In the genomic region with DNA sequence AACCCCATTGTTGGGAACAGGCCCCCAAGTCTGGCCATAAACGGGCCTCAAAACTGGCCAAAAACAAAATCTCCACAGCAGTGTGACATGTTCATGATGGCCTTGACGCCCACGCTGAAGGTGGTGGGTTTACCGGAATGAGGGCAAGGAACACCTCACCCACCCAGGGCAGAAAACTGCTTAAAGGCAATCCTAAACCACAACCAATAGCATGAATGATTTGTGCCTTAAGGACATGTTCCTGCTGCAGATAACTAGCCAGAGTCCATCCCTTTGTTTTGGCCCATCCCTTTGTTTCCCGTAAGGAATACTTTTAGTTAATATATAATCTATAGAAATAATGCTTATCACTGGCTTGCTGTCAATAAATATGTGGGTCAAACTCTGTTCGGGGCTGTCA, we compare ENCODE assay signal across 13 cellular contexts. TPM values are rescaled to one million over a fixed set of nuclear protein-coding genes. Genes with fewer than 3 reads are reported as not detected.
DNase-seq lines count a peak whose midpoint lies in the region; ATAC-seq, FAIRE-seq and TF ChIP-seq lines count a peak whose summit lies in the region.
"Had no signal": no experiment of that assay in that cellular context is flagged by ENCODE, and none has a peak within 500 bp of the region (broad histone marks: within the 10 kb centered on the region; RNA-seq: fewer than 3 reads in every experiment).

No MANE protein-coding gene starts in this region.

- H3K27me3 ChIP-seq in right atrium auricular region (no peaks in the 10 kb centered on the region), dorsolateral prefrontal cortex (no peaks in the 10 kb centered on the region), pancreas (no peaks in the 10 kb centered on the region), testis (no peaks in the 10 kb centered on the region)

- peaks cover 0 to 22% of the 10 kb centered on the region in 2 donors for H3K4me1 ChIP-seq in right atrium auricular region
- H3K4me1 ChIP-seq in pancreas, result peaks cover 0 to 2% (median 0%) of the 10 kb centered on the region in 3 donors
- H3K4me1 ChIP-seq in testis, result peaks cover 26% of the 10 kb centered on the region

- intact Hi-C loops in cardiac septum (cut with DNase I), result loop anchor here (5.0 kb wide), 1 partner anchor 58 kb away; a partner anchor contains a TSS
- intact Hi-C loops in dorsolateral prefrontal cortex (cut with DNase I), result no loop called here
- intact Hi-C loops in pancreas (cut with DNase I), result no loop called here
- intact Hi-C loops in testis (cut with DNase I; ENCODE audit: low total_unique reads), result no loop called here

- TF ChIP-seq POLR2A in testis (IDR thresholded peaks at IDR 0.05), result no peak

- DNase-seq in right atrium auricular region (ENCODE audit: low spot score), result no peak
- DNase-seq in cardiac septum (ENCODE audit: low spot score), result no peak
- DNase-seq in dorsolateral prefrontal cortex, result no peak
- no peak for DNase-seq in pancreas
- no peak for DNase-seq in urothelium cell line (ENCODE audit: low spot score)
- no peak for DNase-seq in stimulated activated CD4-positive, alpha-beta T cell treated with anti-CD3 and anti-CD28 coated beads, Interleukin-2, amount 100 ng/mL, for 24 hours
- no peak for DNase-seq in testis
- DNase-seq in NOMO-1 treated with dmso at 0.1 percent for 144 hours (lab: John Stamatoyannopoulos, UW; ENCODE audit: unreplicated experiment), result no peak
- DNase-seq: activated CD4-positive, alpha-beta memory T cell treated with anti-CD3 and anti-CD28 coated beads, Interleukin-2, amount 10 ng/mL, durations not matched to agents 7 days and 5 days; CD4-positive, alpha-beta T cell; NCI-H1105 had no signal

- TF ChIP-seq CTCF in right atrium auricular region (IDR thresholded peaks at IDR 0.05) (no peak), dorsolateral prefrontal cortex (IDR thresholded peaks at IDR 0.05 in 54 of 56, conservative IDR thresholded peaks at IDR 0.05 in 2 of 56; ENCODE audit: low read depth in 1 of 56, partially characterized antibody in 56 of 56) (no peak), pancreas (IDR thresholded peaks at IDR 0.05) (no peak), testis (IDR thresholded peaks at IDR 0.05) (no peak)

- H3K27ac ChIP-seq in right atrium auricular region (peak overlapping the region; percentile 6 to 62), dorsolateral prefrontal cortex (peak overlapping the region in 30 of 59 donors; percentile 16 to 84 (median 56)), pancreas (peak overlapping the region in 3 of 4 donors; percentile 29 to 76 (median 63)), testis (peak overlapping the region in 1 of 2 donors; percentile 44)
- H3K27ac ChIP-seq: KMS-11 had no signal

- 72 to 77% methylated on average over 6 of the region's 6 CpGs for WGBS in pancreas, 2 donors
- 87 to 90% methylated on average over 3 to 6 of the region's 6 CpGs for WGBS in testis, 2 donors

- no peaks in the 10 kb centered on the region for H3K9me3 ChIP-seq in right atrium auricular region
- H3K9me3 ChIP-seq in pancreas, result no peaks in the 10 kb centered on the region
- H3K9me3 ChIP-seq in testis, result no peaks in the 10 kb centered on the region

- no peak for FAIRE-seq in pancreas (lab: Jason Lieb, UNC)
- peak; percentile 50 for FAIRE-seq in urothelium cell line (lab: Jason Lieb, UNC)

- H3K4me3 ChIP-seq in right atrium auricular region, result no peak overlapping the region
- no peak overlapping the region for H3K4me3 ChIP-seq in dorsolateral prefrontal cortex
- H3K4me3 ChIP-seq in pancreas, result no peak overlapping the region
- H3K4me3 ChIP-seq in testis, result no peak overlapping the region
- H3K4me3 ChIP-seq: mucosa of descending colon had no signal

- H3K36me3 ChIP-seq in right atrium auricular region (no peaks in the 10 kb centered on the region), pancreas (no peaks in the 10 kb centered on the region), testis (ENCODE audit: low read depth, missing control alignments) (no peaks in the 10 kb centered on the region)

- ATAC-seq in pancreas, result no peak

RNA-seq across cellular contexts. Expression of a gene that starts 47.7 kb away (rescaled TPM):
- 10 to 100 TPM; 51.2 to 80.9 TPM for total RNA-seq in right atrium auricular region
- 132 TPM for total RNA-seq in cardiac septum
- total RNA-seq in dorsolateral prefrontal cortex, result 10 to 100 TPM in 119 of 120 experiments, 1 to 10 TPM in 1; 8.7 to 33.5 (median 21.1) TPM
- total RNA-seq in pancreas, result 10 to 100 TPM in 3 of 6 donors, 1 to 10 TPM in 3; 5.5 to 13.7 (median 10.0) TPM
- 10 to 100 TPM; 11.8 to 19.1 TPM for polyA plus RNA-seq in pancreas
- 10 to 100 TPM; 56.6 to 78.2 TPM for total RNA-seq in testis
- polyA plus RNA-seq in testis (ENCODE audit: insufficient read depth, low read depth, low replicate concordance), result 55.8 TPM

RNA-seq across cellular contexts. Expression of a gene that starts 53.0 kb away (rescaled TPM):
- total RNA-seq in right atrium auricular region (10 to 100 TPM; 16.7 to 25.2 TPM), cardiac septum (11.4 TPM), dorsolateral prefrontal cortex (10 to 100 TPM in 111 of 120 experiments, 1 to 10 TPM in 9; 8.3 to 19.2 (median 13.6) TPM), pancreas (10 to 100 TPM in 1 of 6 donors, 1 to 10 TPM in 5; 5.9 to 11.0 (median 8.3) TPM), testis (10 to 100 TPM; 34.3 to 55.0 TPM)
- polyA plus RNA-seq in pancreas (10 to 100 TPM in 1 of 2 donors, 1 to 10 TPM in 1; 7.6 to 10.2 TPM), testis (ENCODE audit: insufficient read depth, low read depth, low replicate concordance) (27.6 TPM)

RNA-seq across cellular contexts. Expression of a gene that starts 57.9 kb away (rescaled TPM):
- total RNA-seq in right atrium auricular region (1 to 10 TPM; 1.0 to 1.5 TPM), cardiac septum (2.9 TPM), dorsolateral prefrontal cortex (10 to 100 TPM in 66 of 120 experiments, 1 to 10 TPM in 54; 5.5 to 19.4 (median 10.3) TPM), pancreas (1 to 10 TPM in 4 of 6 donors, under 1 TPM in 2; 0.83 to 2.6 (median 1.5) TPM), testis (10 to 100 TPM; 14.1 to 25.9 TPM)
- polyA plus RNA-seq in pancreas (1 to 10 TPM; 4.4 to 7.2 TPM), testis (ENCODE audit: insufficient read depth, low read depth, low replicate concordance) (48.6 TPM)
